ENCODE assay signal across 18 cellular contexts in genomic region chr1:53348491-53349368, GRCh38. TPM values are rescaled to one million over a fixed set of nuclear protein-coding genes. Genes with fewer than 3 reads are reported as not detected.
DNase-seq lines count a peak whose midpoint lies in the region; ATAC-seq, FAIRE-seq and TF ChIP-seq lines count a peak whose summit lies in the region.
"Had no signal": no experiment of that assay in that cellular context is flagged by ENCODE, and none has a peak within 500 bp of the region (broad histone marks: within the 10 kb centered on the region; RNA-seq: fewer than 3 reads in every experiment).

No MANE protein-coding gene starts in this region.

- no peaks in the 10 kb centered on the region for H3K9me2 ChIP-seq in SK-N-SH

- no peak overlapping the region for H2BK15ac ChIP-seq in H1 (ENCODE audit: low read length)

- FAIRE-seq in H1 (lab: Jason Lieb, UNC), result no peak

- 87% methylated on average over 21 of the region's 21 CpGs; no CpG with 5 or more reads in 1 of the 2 experiments for WGBS in H1 (ENCODE audit: extremely low coverage in 1 of 2, insufficient coverage in 1 of 2, insufficient read length in 1 of 2, insufficient replicate concordance in 2 of 2, low coverage in 1 of 2, low lambda C conversion rate in 2 of 2, missing lambda C conversion rate in 1 of 2), 2 experiments
- WGBS in SK-N-SH (ENCODE audit: low lambda C conversion rate), result 66% methylated on average over 15 of the region's 21 CpGs

- H3K4me1 Mint-ChIP-seq in mesothelial cell of epicardium, result peaks cover 22% of the 10 kb centered on the region
- H3K4me1 Mint-ChIP-seq: neural crest cell; stimulated activated effector memory CD8-positive, alpha-beta T cell treated with anti-CD3 and anti-CD28 coated beads, Interleukin-12 subunit alpha, Interleukin-12 subunit beta, amount 100 ng/mL, for 72 hours had no signal

- H3K79me2 ChIP-seq in H1 (ENCODE audit: control insufficient read depth in 1 of 2, insufficient read depth in 2 of 2, low read length in 2 of 2), result no peaks in the 10 kb centered on the region
- H3K79me2 ChIP-seq in SK-N-SH (ENCODE audit: insufficient read depth), result no peaks in the 10 kb centered on the region

- H3K23ac ChIP-seq in H1 (ENCODE audit: insufficient read length), result no peak overlapping the region

- H2BK5ac ChIP-seq in H1 (ENCODE audit: low read depth, low read length), result no peak overlapping the region

- no peaks in the 10 kb centered on the region for H3K79me1 ChIP-seq in H1 (ENCODE audit: low read depth, low read length)

- H3K9me3 ChIP-seq in left ventricle myocardium inferior (replicated peaks), result no peaks in the 10 kb centered on the region
- H3K9me3 ChIP-seq in H1 (ENCODE audit: insufficient read depth in 2 of 2, low read depth in 1 of 2, low read length in 1 of 2), result no peaks in the 10 kb centered on the region
- H3K9me3 ChIP-seq in SK-N-SH, result no peaks in the 10 kb centered on the region

- TF ChIP-seq RAD21 in H1 (IDR thresholded peaks at IDR 0.05 in 1 of 2, conservative IDR thresholded peaks at IDR 0.05 in 1 of 2; ENCODE audit: low read depth in 2 of 2, low read length in 2 of 2) (no peak), SK-N-SH (IDR thresholded peaks at IDR 0.05; ENCODE audit: low read length) (no peak)

- no peak overlapping the region for H3K27ac ChIP-seq in left ventricle myocardium inferior (replicated peaks)
- no peak overlapping the region for H3K27ac ChIP-seq in H1 (ENCODE audit: low read depth, low read length)
- H3K27ac ChIP-seq in SK-N-SH (ENCODE audit: low read depth in 2 of 2, low read length in 1 of 2), result no peak overlapping the region

- intact Hi-C loops in Right ventricle myocardium superior (cut with DNase I) (no loop called here), left ventricle myocardium inferior (cut with micrococcal nuclease) (no loop called here)

- H2AFZ ChIP-seq in H1 (ENCODE audit: low read length) (no peak overlapping the region), SK-N-SH (ENCODE audit: low read depth) (no peak overlapping the region)

- H3K4me1 ChIP-seq in left ventricle myocardium inferior (no peaks in the 10 kb centered on the region), H1 (replicated peaks in 1 of 4; ENCODE audit: control insufficient read depth in 3 of 4, insufficient read depth in 4 of 4, low read length in 3 of 4) (peaks cover 0 to 7% (median 1%) of the 10 kb centered on the region in 4 experiments; a peak in 2 of 7 replicates), SK-N-SH (ENCODE audit: control insufficient read depth in 1 of 2, insufficient read depth in 2 of 2, low read depth in 1 of 2, low read length in 1 of 2) (peaks cover 0 to 25% of the 10 kb centered on the region in 2 experiments; a peak in 2 of 4 replicates)

- no peak for TF ChIP-seq POLR2A in H1 (IDR thresholded peaks at IDR 0.05; ENCODE audit: control extremely low read depth in 1 of 2, low read depth in 2 of 2, low read length in 2 of 2)

- ATAC-seq in Right ventricle myocardium superior (ENCODE audit: poor library complexity) (peak; percentile 25), GM21447 (IDR thresholded peaks at IDR 0.05; ENCODE audit: unreplicated experiment) (no peak), HG02571 (IDR thresholded peaks at IDR 0.05; ENCODE audit: unreplicated experiment) (no peak)
- ATAC-seq: activated T-cell treated with anti-CD3 and anti-CD28 coated beads, Interleukin-2, amount 50 U/mL, for 72 hours; stimulated activated effector memory CD8-positive, alpha-beta T cell treated with anti-CD3 and anti-CD28 coated beads, Interleukin-12 subunit alpha, Interleukin-12 subunit beta, amount 100 ng/mL, for 72 hours had no signal

- TF ChIP-seq EP300 in H1 (IDR thresholded peaks at IDR 0.05; ENCODE audit: borderline replicate concordance in 1 of 2, low read depth in 2 of 2, low read length in 2 of 2), result no peak
- TF ChIP-seq EP300 in SK-N-SH (IDR thresholded peaks at IDR 0.05; ENCODE audit: borderline replicate concordance in 1 of 2, low read depth in 1 of 2, low read length in 1 of 2), result no peak

- H3K18ac ChIP-seq in H1 (ENCODE audit: extremely low read depth, low read length), result no peak overlapping the region

- 0 out of 2 replicates have a peak overlapping the region, but pooled peaks have one; percentile 26 for H2BK20ac ChIP-seq in H1 (ENCODE audit: low read length)

- no peak overlapping the region for H4K91ac ChIP-seq in H1 (replicated peaks; ENCODE audit: insufficient read length, low read length)

- H3K36me3 ChIP-seq in left ventricle myocardium inferior (no peaks in the 10 kb centered on the region), H1 (ENCODE audit: control insufficient read depth in 2 of 4, insufficient read depth in 4 of 4, low read length in 3 of 4) (no peaks in the 10 kb centered on the region), SK-N-SH (replicated peaks in 1 of 2; ENCODE audit: control insufficient read depth in 1 of 2, insufficient read depth in 2 of 2, low read length in 1 of 2) (no peaks in the 10 kb centered on the region)

- H3F3A ChIP-seq in SK-N-SH (replicated peaks; ENCODE audit: insufficient read depth), result no peaks in the 10 kb centered on the region

- no peak overlapping the region for H3K4ac ChIP-seq in H1 (replicated peaks; ENCODE audit: insufficient read length, low read depth, low read length)

- H2BK120ac ChIP-seq in H1 (replicated peaks; ENCODE audit: low read depth, low read length), result no peak overlapping the region

- H3K9ac ChIP-seq in H1 (replicated peaks in 1 of 4; ENCODE audit: extremely low read depth in 1 of 4, low read depth in 3 of 4, low read length in 3 of 4) (no peak overlapping the region), SK-N-SH (no peak overlapping the region)

- no peaks in the 10 kb centered on the region for H3K27me3 Mint-ChIP-seq in mesothelial cell of epicardium (ENCODE audit: low read depth)

- TF ChIP-seq CTCF in left ventricle myocardium inferior (IDR thresholded peaks at IDR 0.05; ENCODE audit: borderline replicate concordance), result no peak
- no peak for TF ChIP-seq CTCF in H1 (IDR thresholded peaks at IDR 0.05; ENCODE audit: control extremely low read depth in 1 of 3, insufficient read depth in 1 of 3, low read depth in 1 of 3, low read length in 3 of 3)
- TF ChIP-seq CTCF in mesothelial cell of epicardium (IDR thresholded peaks at IDR 0.05; ENCODE audit: unreplicated experiment), result no peak
- no peak for TF ChIP-seq CTCF in SK-N-SH (IDR thresholded peaks at IDR 0.05)

- H3K27ac Mint-ChIP-seq in mesothelial cell of epicardium, result peak overlapping the region; percentile 88
- H3K27ac Mint-ChIP-seq: activated T-cell treated with anti-CD3 and anti-CD28 coated beads, Interleukin-2, amount 50 U/mL, for 72 hours; stimulated activated effector memory CD8-positive, alpha-beta T cell treated with anti-CD3 and anti-CD28 coated beads, Interleukin-12 subunit alpha, Interleukin-12 subunit beta, amount 100 ng/mL, for 72 hours had no signal

- no peak overlapping the region for H4K8ac ChIP-seq in H1 (ENCODE audit: extremely low read depth, insufficient read depth, low read length)

- H2AK5ac ChIP-seq in H1 (ENCODE audit: low read depth, low read length), result no peak overlapping the region

- no peak overlapping the region for H2BK12ac ChIP-seq in H1 (ENCODE audit: low read depth, low read length)

- H3K36me3 Mint-ChIP-seq in mesothelial cell of epicardium, result no peaks in the 10 kb centered on the region
- H3K36me3 Mint-ChIP-seq: stimulated activated effector memory CD8-positive, alpha-beta T cell treated with anti-CD3 and anti-CD28 coated beads, Interleukin-12 subunit alpha, Interleukin-12 subunit beta, amount 100 ng/mL, for 72 hours had no signal

- no peak overlapping the region for H3K14ac ChIP-seq in H1 (ENCODE audit: insufficient read length)

- no peak overlapping the region for H3K4me2 ChIP-seq in H1 (ENCODE audit: insufficient read depth in 1 of 2, low read depth in 2 of 2, low read length in 2 of 2)
- H3K4me2 ChIP-seq in SK-N-SH, result no peak overlapping the region

- H4K20me1 ChIP-seq in H1 (replicated peaks in 1 of 2; ENCODE audit: control insufficient read depth in 1 of 2, insufficient read depth in 2 of 2, low read length in 2 of 2), result no peaks in the 10 kb centered on the region
- H4K20me1 ChIP-seq in SK-N-SH (ENCODE audit: insufficient read depth), result no peaks in the 10 kb centered on the region

- H3K4me3 ChIP-seq in left ventricle myocardium inferior, result no peak overlapping the region
- no peak overlapping the region for H3K4me3 ChIP-seq in H1 (ENCODE audit: extremely low read depth in 1 of 4, insufficient read depth in 2 of 4, low read depth in 3 of 4, low read length in 4 of 4)
- no peak overlapping the region for H3K4me3 ChIP-seq in SK-N-SH (ENCODE audit: low read depth in 2 of 2, low read length in 1 of 2)
- H3K4me3 ChIP-seq: lung had no signal

- DNase-seq in Right ventricle myocardium superior (no peak), left ventricle myocardium inferior (no peak), H1 (ENCODE audit: low read depth in 1 of 2, low spot score in 2 of 2) (peak in 1 of 2 experiments; percentile 41), mesothelial cell of epicardium (ENCODE audit: low spot score in 2 of 2, unreplicated experiment in 2 of 2) (peak; percentile 13 to 38), NCI-H1436 (lab: John Stamatoyannopoulos, UW) (no peak), SK-N-SH (no peak)
- DNase-seq: activated CD4-positive, CD25-positive, alpha-beta regulatory T cell treated with anti-CD3 and anti-CD28 coated beads, Interleukin-2, amount 50 U/mL, for 72 hours; activated T-cell treated with anti-CD3 and anti-CD28 coated beads, Interleukin-2, amount 50 U/mL, for 72 hours; cortex of kidney; hippocampal formation; NCI-H1105 treated with DMSO at 0.1 percent for 48 hours; NCI-H510A treated with DMSO at 0.1 percent for 48 hours; stimulated activated CD4-positive, alpha-beta T cell treated with anti-CD3 and anti-CD28 coated beads, Interleukin-4, amount 100 ng/mL, for 4 hours had no signal

- H3K4me3 Mint-ChIP-seq in mesothelial cell of epicardium, result no peak overlapping the region
- H3K4me3 Mint-ChIP-seq: activated T-cell treated with anti-CD3 and anti-CD28 coated beads, Interleukin-2, amount 50 U/mL, for 72 hours; neural crest cell; stimulated activated effector memory CD8-positive, alpha-beta T cell treated with anti-CD3 and anti-CD28 coated beads, Interleukin-12 subunit alpha, Interleukin-12 subunit beta, amount 100 ng/mL, for 72 hours had no signal

- no peaks in the 10 kb centered on the region; the same call in 1 of the 2 replicates for H3K23me2 ChIP-seq in H1 (ENCODE audit: low read depth, low read length)

- POLR2A ChIA-PET in H1 (lab: Charles Lee; ENCODE audit: partially characterized antibody) (interaction anchor here (1.2 to 1.6 kb wide), 2 partner anchors 11 to 15 kb away, joined by 3 to 4 read pairs; no protein-coding TSS in a partner anchor), SK-N-SH (lab: Yijun Ruan, JAX) (interaction anchor here (1.5 kb wide), 1 partner anchor 20 kb away, joined by 3 read pairs; no protein-coding TSS in a partner anchor)

- no peak overlapping the region for H4K5ac ChIP-seq in H1 (ENCODE audit: insufficient read length, low read depth, low read length)

- H3K27me3 ChIP-seq in left ventricle myocardium inferior (ENCODE audit: low read depth) (peaks cover 5% of the 10 kb centered on the region), H1 (replicated peaks in 1 of 4; ENCODE audit: control insufficient read depth in 3 of 4, extremely low read depth in 1 of 4, insufficient read depth in 3 of 4, low read length in 3 of 4) (peaks cover 0 to 3% (median under 1%) of the 10 kb centered on the region in 4 experiments; a peak in 2 of 7 replicates), SK-N-SH (ENCODE audit: insufficient read depth) (no peaks in the 10 kb centered on the region)

- CTCF ChIA-PET in H1 (lab: Charles Lee; ENCODE audit: partially characterized antibody), result interaction anchor here (0.6 to 1.8 kb wide), 5 partner anchors 17 to 125 kb away, joined by 3 to 4 read pairs (median 3); no protein-coding TSS in a partner anchor
- CTCF ChIA-PET in SK-N-SH (lab: Yijun Ruan, JAX), result interaction anchor here (1.0 to 7.1 kb wide), 5 partner anchors 17 to 70 kb away, joined by 3 to 38 read pairs (median 4); no protein-coding TSS in a partner anchor

- no peaks in the 10 kb centered on the region for H3K9me3 Mint-ChIP-seq in mesothelial cell of epicardium
- H3K9me3 Mint-ChIP-seq: activated T-cell treated with anti-CD3 and anti-CD28 coated beads, Interleukin-2, amount 50 U/mL, for 72 hours; neural crest cell; stimulated activated effector memory CD8-positive, alpha-beta T cell treated with anti-CD3 and anti-CD28 coated beads, Interleukin-12 subunit alpha, Interleukin-12 subunit beta, amount 100 ng/mL, for 72 hours had no signal

- H3K56ac ChIP-seq in H1 (replicated peaks; ENCODE audit: insufficient read length, low read depth, low read length), result no peak overlapping the region

RNA-seq across cellular contexts. Expression of gene LRP8, which starts 20.9 kb away (rescaled TPM):
- total RNA-seq in Right ventricle myocardium superior, result 1.5 TPM
- 1.8 TPM for total RNA-seq in left ventricle myocardium inferior
- total RNA-seq in H1 (2021; fragmentation: NEBNext Ultra II Directional; extraction: Animal tissue kit (Norgen Biotek cat#: 25700)), result 66.4 and 68.1 TPM in 2 replicates
- polyA plus RNA-seq in H1 (2011; rRNA removed), result 63.2 and 74.6 TPM in 2 replicates
- polyA plus RNA-seq in H1 (2011; cell fraction: cytosol; rRNA removed), result 70.8 TPM
- 254 TPM for polyA plus RNA-seq in H1 (2011; cell fraction: nucleus; rRNA removed)
- 37.5 to 52.4 TPM (median 44.7 TPM) in 4 replicates for polyA plus RNA-seq in H1 (2012, experiment 1 of 2)
- 7.8 TPM for polyA plus RNA-seq in H1 (2012, experiment 2 of 2)
- polyA plus RNA-seq in H1 (2013, experiment 1 of 2), result 62.6 TPM
- polyA plus RNA-seq in H1 (2013, experiment 2 of 2), result 67.6 TPM
- 214 and 223 TPM in 2 replicates for polyA minus RNA-seq in H1 (2011; rRNA and poly(A)+ RNA removed)
- polyA minus RNA-seq in H1 (2011; cell fraction: cytosol; rRNA and poly(A)+ RNA removed), result 69.7 TPM
- 139 TPM for polyA minus RNA-seq in H1 (2011; cell fraction: nucleus; rRNA and poly(A)+ RNA removed)
- 18.2 to 19.9 TPM (median 19.2 TPM) in 3 replicates for total RNA-seq in mesothelial cell of epicardium
- 19.9 and 24.9 TPM in 2 replicates for polyA plus RNA-seq in SK-N-SH (2012; rRNA removed)
- 9.2 and 17.3 TPM in 2 replicates for polyA plus RNA-seq in SK-N-SH (2012; cell fraction: cytosol; rRNA removed)
- 55.4 and 62.4 TPM in 2 replicates for polyA plus RNA-seq in SK-N-SH (2012; cell fraction: nucleus; rRNA removed)

Comparison
In these comparisons a context has a peak if more than half of its experiments do, and no peak if none do; other contexts are left out.
1. DNase-seq: peak in mesothelial cell of epicardium (2 of 2); none in Right ventricle myocardium superior (single experiment), left ventricle myocardium inferior (single experiment), NCI-H1436 (single experiment) and SK-N-SH (single experiment).